19 cellular contexts compared by ENCODE assay signal in genomic region chr3:116640119-116640518, GRCh38.
A peak's percentile ranks its signal among the peaks of the same experiment; 100 is the strongest.
DNase-seq lines count a peak whose midpoint lies in the region; ATAC-seq and TF ChIP-seq lines count a peak whose summit lies in the region.
"Had no signal": no experiment of that assay in that cellular context is flagged by ENCODE, and none has a peak within 500 bp of the region (broad histone marks: within the 10 kb centered on the region; RNA-seq: fewer than 3 reads in every experiment).

No MANE protein-coding gene starts in this region.

- no peak overlapping the region for H3K27ac ChIP-seq in left ventricle myocardium inferior (replicated peaks)
- no peak overlapping the region for H3K27ac ChIP-seq in left lung
- H3K27ac ChIP-seq: 22Rv1; A549; BLaER1 treated with 17β-estradiol and CSF1 and Interleukin-3, amounts not matched to agents 10 nM and 100 nM; C4-2B had no signal

- DNase-seq in Right ventricle myocardium inferior (ENCODE audit: missing footprints) (no peak), left ventricle myocardium inferior (no peak), left ventricle myocardium superior (no peak), cardiac septum (ENCODE audit: low spot score) (no peak), left lung (no peak), sciatic nerve (ENCODE audit: low spot score) (no peak), GM20000 (ENCODE audit: low spot score) (no peak)
- DNase-seq: AML-193; Caco-2; Calu3; CD4-positive, alpha-beta T cell; CD8-positive, alpha-beta T cell; DMS79 treated with DMSO at 0.1 percent for 48 hours; GF-D8 had no signal

- no peaks in the 10 kb centered on the region for H3K4me1 ChIP-seq in left ventricle myocardium inferior
- H3K4me1 ChIP-seq in left lung, result no peaks in the 10 kb centered on the region
- H3K4me1 ChIP-seq: A549; BLaER1 treated with 17β-estradiol and CSF1 and Interleukin-3, amounts not matched to agents 10 nM and 100 nM; Caco-2 had no signal

- H3K9me3 ChIP-seq in left ventricle myocardium inferior (replicated peaks) (no peaks in the 10 kb centered on the region), left lung (no peaks in the 10 kb centered on the region)
- H3K9me3 ChIP-seq: A549; BLaER1 treated with 17β-estradiol and CSF1 and Interleukin-3, amounts not matched to agents 10 nM and 100 nM; Caco-2 had no signal

- H3K36me3 ChIP-seq in left ventricle myocardium inferior (no peaks in the 10 kb centered on the region), left lung (no peaks in the 10 kb centered on the region)
- H3K36me3 ChIP-seq: BLaER1 treated with 17β-estradiol and CSF1 and Interleukin-3, amounts not matched to agents 10 nM and 100 nM had no signal

- TF ChIP-seq CTCF in left ventricle myocardium inferior (IDR thresholded peaks at IDR 0.05; ENCODE audit: borderline replicate concordance) (no peak), left lung (IDR thresholded peaks at IDR 0.05) (no peak), GM20000 (IDR thresholded peaks at IDR 0.05; ENCODE audit: extremely low read depth, missing control alignments) (no peak)

- H3K27me3 ChIP-seq in left ventricle myocardium inferior (ENCODE audit: low read depth) (no peaks in the 10 kb centered on the region), left lung (no peaks in the 10 kb centered on the region)
- H3K27me3 ChIP-seq: BLaER1 treated with 17β-estradiol and CSF1 and Interleukin-3, amounts not matched to agents 10 nM and 100 nM had no signal

- intact Hi-C loops in Right ventricle myocardium inferior (cut with DNase I) (no loop called here), left ventricle myocardium inferior (cut with micrococcal nuclease) (no loop called here), left ventricle myocardium superior (cut with micrococcal nuclease) (no loop called here), cardiac septum (cut with DNase I) (no loop called here), left lung (cut with DNase I) (no loop called here), sciatic nerve (cut with DNase I) (no loop called here)

- H3K4me3 ChIP-seq in left ventricle myocardium inferior (no peak overlapping the region), left lung (no peak overlapping the region)
- H3K4me3 ChIP-seq: A549; BLaER1 treated with 17β-estradiol and CSF1 and Interleukin-3, amounts not matched to agents 10 nM and 100 nM had no signal

- peak; percentile 83 for ATAC-seq in Right ventricle myocardium inferior
- ATAC-seq in left ventricle myocardium superior, result peak; percentile 41
- ATAC-seq in left lung, result peak; percentile 50
- ATAC-seq in sciatic nerve, result peak; percentile 65
- ATAC-seq in GM19395 (IDR thresholded peaks at IDR 0.05; ENCODE audit: unreplicated experiment), result no peak
- ATAC-seq: A549; CD8-positive, alpha-beta T cell had no signal
